In genomic region chr5:37014321-37014720, GRCh38 we compare ENCODE assay signal across 22 cellular contexts.
DNase-seq lines count a peak whose midpoint lies in the region; ATAC-seq, FAIRE-seq and TF ChIP-seq lines count a peak whose summit lies in the region.
"Had no signal": no experiment of that assay in that cellular context is flagged by ENCODE, and none has a peak within 500 bp of the region (broad histone marks: within the 10 kb centered on the region; RNA-seq: fewer than 3 reads in every experiment).

No MANE protein-coding gene starts in this region.

- ATAC-seq in activated T-cell treated with anti-CD3 and anti-CD28 coated beads, Interleukin-2, amount 50 U/mL, for 72 hours (replicated peaks in 1 of 2), result no peak
- ATAC-seq in IMR-90 (ENCODE audit: low read depth) (no peak), GM18502 (IDR thresholded peaks at IDR 0.05; ENCODE audit: poor library complexity, unreplicated experiment) (no peak), GM18867 (IDR thresholded peaks at IDR 0.05; ENCODE audit: unreplicated experiment) (no peak)
- ATAC-seq in effector memory CD8-positive, alpha-beta T cell (replicated peaks), result no peak
- ATAC-seq: CD8-positive, alpha-beta T cell; GM23338 had no signal

- no peak overlapping the region for H3K4me3 ChIP-seq in IMR-90 (ENCODE audit: insufficient read depth, low read depth, low read length)
- no peak overlapping the region for H3K4me3 ChIP-seq in kidney (ENCODE audit: low read length in 2 of 2)
- H3K4me3 ChIP-seq: BLaER1 treated with 17β-estradiol and CSF1 and Interleukin-3, amounts not matched to agents 10 nM and 100 nM; GM23338 had no signal

- dilution Hi-C loops in IMR-90 (cut with HindIII; ENCODE audit: low sequenced_read_pairs, unreplicated experiment), result no loop called here

- POLR2A ChIA-PET in IMR-90 (lab: Charles Lee; ENCODE audit: unreplicated experiment), result no interaction called here

- no peak overlapping the region for H3K27ac ChIP-seq in IMR-90 (ENCODE audit: insufficient read depth, low read length)
- no peak overlapping the region for H3K27ac ChIP-seq in kidney (ENCODE audit: low read depth in 2 of 2, low read length in 2 of 2)
- H3K27ac ChIP-seq: 22Rv1; BLaER1 treated with 17β-estradiol and CSF1 and Interleukin-3, amounts not matched to agents 10 nM and 100 nM had no signal

- peak overlapping the region; percentile 68 for H3K27ac Mint-ChIP-seq in activated T-cell treated with anti-CD3 and anti-CD28 coated beads, Interleukin-2, amount 50 U/mL, for 72 hours
- H3K27ac Mint-ChIP-seq in effector memory CD8-positive, alpha-beta T cell, result peak overlapping the region; percentile 35 to 49
- H3K27ac Mint-ChIP-seq: B cell, GM23338 had no signal

- no peaks in the 10 kb centered on the region for H3K9me3 Mint-ChIP-seq in activated T-cell treated with anti-CD3 and anti-CD28 coated beads, Interleukin-2, amount 50 U/mL, for 72 hours
- no peaks in the 10 kb centered on the region for H3K9me3 Mint-ChIP-seq in effector memory CD8-positive, alpha-beta T cell
- H3K9me3 Mint-ChIP-seq: CD8-positive, alpha-beta T cell; GM23338 had no signal

- H2BK120ac ChIP-seq in IMR-90 (ENCODE audit: low read depth, low read length), result no peak overlapping the region

- H3K56ac ChIP-seq in IMR-90 (ENCODE audit: extremely low read depth, insufficient read depth, low read length), result no peak overlapping the region

- no peak overlapping the region for H2AK5ac ChIP-seq in IMR-90 (ENCODE audit: low read depth, low read length)

- no peaks in the 10 kb centered on the region for H3K4me1 Mint-ChIP-seq in activated T-cell treated with anti-CD3 and anti-CD28 coated beads, Interleukin-2, amount 50 U/mL, for 72 hours (ENCODE audit: low read depth)
- H3K4me1 Mint-ChIP-seq in effector memory CD8-positive, alpha-beta T cell (ENCODE audit: low read depth in 2 of 2), result no peaks in the 10 kb centered on the region
- H3K4me1 Mint-ChIP-seq: B cell, GM23338 had no signal

- no peak overlapping the region for H2AFZ ChIP-seq in IMR-90 (replicated peaks; ENCODE audit: low read length, poor library complexity)
- H2AFZ ChIP-seq: GM23338 had no signal

- no peak overlapping the region for H3K23ac ChIP-seq in IMR-90 (ENCODE audit: low read depth, low read length)

- intact Hi-C loops in IMR-90 (cut with micrococcal nuclease) (no loop called here), kidney (cut with DNase I) (no loop called here)

- peaks cover 0 to 14% of the 10 kb centered on the region in 2 donors for H3K36me3 Mint-ChIP-seq in activated T-cell treated with anti-CD3 and anti-CD28 coated beads, Interleukin-2, amount 50 U/mL, for 72 hours (ENCODE audit: insufficient read depth in 2 of 2)
- H3K36me3 Mint-ChIP-seq in effector memory CD8-positive, alpha-beta T cell (ENCODE audit: insufficient read depth), result peaks cover 75% of the 10 kb centered on the region

- CTCF ChIA-PET in IMR-90 (lab: Yijun Ruan, JAX), result no interaction called here

- H2BK5ac ChIP-seq in IMR-90 (ENCODE audit: low read depth, low read length, poor library complexity, severe bottlenecking), result no peak overlapping the region

- H4K5ac ChIP-seq in IMR-90 (ENCODE audit: low read depth, low read length), result no peak overlapping the region

- no peaks in the 10 kb centered on the region for H3K9me1 ChIP-seq in IMR-90 (ENCODE audit: insufficient read depth, low read length)

- no peak overlapping the region for H2BK20ac ChIP-seq in IMR-90 (ENCODE audit: low read depth, low read length)

- no peak overlapping the region for H3K4me3 Mint-ChIP-seq in activated T-cell treated with anti-CD3 and anti-CD28 coated beads, Interleukin-2, amount 50 U/mL, for 72 hours
- no peak overlapping the region for H3K4me3 Mint-ChIP-seq in effector memory CD8-positive, alpha-beta T cell
- H3K4me3 Mint-ChIP-seq: B cell; CD8-positive, alpha-beta T cell; GM23338 had no signal

- no peaks in the 10 kb centered on the region for H3K27me3 ChIP-seq in IMR-90 (ENCODE audit: control insufficient read depth, insufficient read depth, low read length)
- H3K27me3 ChIP-seq: BLaER1 treated with 17β-estradiol and CSF1 and Interleukin-3, amounts not matched to agents 10 nM and 100 nM had no signal

- no peaks in the 10 kb centered on the region for H3K27me3 Mint-ChIP-seq in activated T-cell treated with anti-CD3 and anti-CD28 coated beads, Interleukin-2, amount 50 U/mL, for 72 hours (ENCODE audit: low read depth)
- H3K27me3 Mint-ChIP-seq in effector memory CD8-positive, alpha-beta T cell, result no peaks in the 10 kb centered on the region
- H3K27me3 Mint-ChIP-seq: B cell had no signal

- TF ChIP-seq CTCF in IMR-90 (conservative IDR thresholded peaks at IDR 0.05; ENCODE audit: low read depth, low read length) (no peak), kidney (IDR thresholded peaks at IDR 0.05; ENCODE audit: borderline replicate concordance, extremely low read depth, insufficient read depth) (no peak)

- H3K18ac ChIP-seq in IMR-90 (ENCODE audit: low read depth, low read length), result no peak overlapping the region

- no peak overlapping the region for H4K8ac ChIP-seq in IMR-90 (ENCODE audit: low read depth in 2 of 2, low read length in 2 of 2)

- no peak for TF ChIP-seq RAD21 in IMR-90 (IDR thresholded peaks at IDR 0.05; ENCODE audit: low read length)

- H3K4me1 ChIP-seq in IMR-90 (ENCODE audit: control insufficient read depth, insufficient read depth, low read length) (no peaks in the 10 kb centered on the region), kidney (ENCODE audit: control insufficient read depth in 1 of 2, insufficient read depth in 1 of 2, low read depth in 1 of 2, low read length in 2 of 2) (no peaks in the 10 kb centered on the region)
- H3K4me1 ChIP-seq: BLaER1 treated with 17β-estradiol and CSF1 and Interleukin-3, amounts not matched to agents 10 nM and 100 nM had no signal

- H2AK9ac ChIP-seq in IMR-90 (replicated peaks; ENCODE audit: low read depth, low read length, poor library complexity), result no peak overlapping the region

- no peak overlapping the region for H2BK15ac ChIP-seq in IMR-90 (ENCODE audit: low read depth, low read length)

- no peak for DNase-seq in activated T-cell treated with anti-CD3 and anti-CD28 coated beads, Interleukin-2, amount 50 U/mL, for 72 hours
- no peak for DNase-seq in activated T-cell treated with anti-CD3 and anti-CD28 coated beads, Interleukin-2, amount 50 U/mL, for 1 hour
- no peak for DNase-seq in IMR-90
- no peak for DNase-seq in effector memory CD8-positive, alpha-beta T cell
- DNase-seq in kidney, result no peak
- no peak for DNase-seq in NOMO-1 treated with dmso at 0.1 percent for 144 hours (lab: John Stamatoyannopoulos, UW; ENCODE audit: unreplicated experiment)
- DNase-seq: CD8-positive, alpha-beta T cell; DMS 273 treated with DMSO at 0.1 percent for 48 hours; DMS53; DND-41; EL; HCEC 1CT had no signal

- H3K9me3 ChIP-seq in IMR-90 (ENCODE audit: control insufficient read depth, insufficient read depth, low read length) (no peaks in the 10 kb centered on the region), kidney (ENCODE audit: control insufficient read depth in 1 of 2, low read length in 2 of 2) (no peaks in the 10 kb centered on the region)
- H3K9me3 ChIP-seq: BLaER1 treated with 17β-estradiol and CSF1 and Interleukin-3, amounts not matched to agents 10 nM and 100 nM had no signal

- no peak overlapping the region for H3K14ac ChIP-seq in IMR-90 (replicated peaks; ENCODE audit: low read depth, low read length)

- peak; percentile 82 for FAIRE-seq in kidney (lab: Jason Lieb, UNC)
- FAIRE-seq: GM12891, GM18507, H54, HTR-8/SVneo had no signal

- H3K79me1 ChIP-seq in IMR-90 (ENCODE audit: low read depth in 1 of 2, low read length in 2 of 2), result no peaks in the 10 kb centered on the region

- TF ChIP-seq POLR2A in IMR-90 (IDR thresholded peaks at IDR 0.05; ENCODE audit: low read depth, low read length), result no peak

- H4K91ac ChIP-seq in IMR-90 (ENCODE audit: insufficient read depth, low read depth, low read length), result no peak overlapping the region

- H3K9ac ChIP-seq in IMR-90 (ENCODE audit: low read depth, low read length) (no peak overlapping the region), kidney (ENCODE audit: low read length in 2 of 2) (no peak overlapping the region)
- H3K9ac ChIP-seq: BLaER1 treated with 17β-estradiol and CSF1 and Interleukin-3, amounts not matched to agents 10 nM and 100 nM had no signal

- no peak overlapping the region for H3K4ac ChIP-seq in IMR-90 (ENCODE audit: low read depth, low read length)

- H3K36me3 ChIP-seq in IMR-90 (ENCODE audit: control insufficient read depth, insufficient read depth, low read length) (peaks cover 11% of the 10 kb centered on the region), kidney (ENCODE audit: control insufficient read depth in 1 of 2, insufficient read depth in 2 of 2, low read length in 2 of 2) (peaks cover 13 to 35% of the 10 kb centered on the region in 2 donors)

- H3K4me2 ChIP-seq in IMR-90 (ENCODE audit: low read depth, low read length), result no peak overlapping the region
- H3K4me2 ChIP-seq: BLaER1 treated with 17β-estradiol and CSF1 and Interleukin-3, amounts not matched to agents 10 nM and 100 nM; GM23338 had no signal

- BruUV-seq in IMR-90 (replicated peaks; lab: Mats Ljungman, UMichigan), result no TSS peak

- H4K20me1 ChIP-seq in IMR-90 (ENCODE audit: insufficient read depth, low read length), result no peaks in the 10 kb centered on the region

- in situ Hi-C loops in IMR-90 (cut with MboI; ENCODE audit: low sequenced_read_pairs), result no loop called here

TF ChIP-seq in IMR-90, 13 proteins besides CTCF, POLR2A, EP300 and RAD21:
- TF ChIP-seq MXI1 (IDR thresholded peaks at IDR 0.05; ENCODE audit: borderline replicate concordance, low read depth, low read length) (no peak), MAFK (IDR thresholded peaks at IDR 0.05; ENCODE audit: low read depth, low read length) (peak; percentile 71)
